ENCODE assay signal across 1 cellular context in the genomic region with DNA sequence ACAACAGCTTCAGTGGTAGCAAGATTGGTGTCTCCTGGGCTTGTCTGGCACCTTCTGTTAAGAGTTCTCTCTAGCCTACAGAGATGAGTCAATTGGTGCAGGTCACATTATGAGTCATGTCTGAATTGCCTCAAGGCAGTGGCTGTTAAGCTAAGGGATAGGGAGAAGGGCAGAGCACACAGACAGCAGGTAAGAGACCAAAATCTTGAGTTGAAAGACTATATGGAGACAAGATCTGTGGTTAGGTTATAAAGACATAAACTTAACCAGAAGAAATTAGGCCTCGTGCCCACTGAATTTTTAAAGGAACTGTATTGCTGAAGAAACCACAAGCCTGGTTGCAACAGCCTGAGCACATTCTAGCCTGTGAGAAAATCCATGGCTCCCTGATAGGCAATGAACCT.
A peak's percentile ranks its signal among the peaks of the same experiment; 100 is the strongest.
TF ChIP-seq lines count a peak whose summit lies in the region.

No MANE protein-coding gene starts in this region.

TF ChIP-seq in GM12878, 131 proteins besides CTCF, POLR2A, EP300 and RAD21 (continued from another document):
- TF ChIP-seq, protein P1, sequence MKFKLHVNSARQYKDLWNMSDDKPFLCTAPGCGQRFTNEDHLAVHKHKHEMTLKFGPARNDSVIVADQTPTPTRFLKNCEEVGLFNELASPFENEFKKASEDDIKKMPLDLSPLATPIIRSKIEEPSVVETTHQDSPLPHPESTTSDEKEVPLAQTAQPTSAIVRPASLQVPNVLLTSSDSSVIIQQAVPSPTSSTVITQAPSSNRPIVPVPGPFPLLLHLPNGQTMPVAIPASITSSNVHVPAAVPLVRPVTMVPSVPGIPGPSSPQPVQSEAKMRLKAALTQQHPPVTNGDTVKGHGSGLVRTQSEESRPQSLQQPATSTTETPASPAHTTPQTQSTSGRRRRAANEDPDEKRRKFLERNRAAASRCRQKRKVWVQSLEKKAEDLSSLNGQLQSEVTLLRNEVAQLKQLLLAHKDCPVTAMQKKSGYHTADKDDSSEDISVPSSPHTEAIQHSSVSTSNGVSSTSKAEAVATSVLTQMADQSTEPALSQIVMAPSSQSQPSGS (IDR thresholded peaks at IDR 0.05; ENCODE audit: low read length): peak; percentile 64
- TF ChIP-seq RAD51 (IDR thresholded peaks at IDR 0.05) (no peak), RB1 (IDR thresholded peaks at IDR 0.05; ENCODE audit: borderline replicate concordance) (no peak), ZNF207 (IDR thresholded peaks at IDR 0.05; ENCODE audit: borderline replicate concordance) (no peak), LARP7 (IDR thresholded peaks at IDR 0.05) (no peak), CHD1 (IDR thresholded peaks at IDR 0.05; ENCODE audit: low read depth, low read length) (no peak), FOXK2 (IDR thresholded peaks at IDR 0.05) (no peak), HDAC6 (IDR thresholded peaks at IDR 0.05; ENCODE audit: unreplicated experiment) (no peak), SP1 (IDR thresholded peaks at IDR 0.05; ENCODE audit: low read depth, low read length) (peak; percentile 15), NFIC (IDR thresholded peaks at IDR 0.05; ENCODE audit: low read depth, low read length) (peak; percentile 78)
- TF ChIP-seq, protein P2, sequence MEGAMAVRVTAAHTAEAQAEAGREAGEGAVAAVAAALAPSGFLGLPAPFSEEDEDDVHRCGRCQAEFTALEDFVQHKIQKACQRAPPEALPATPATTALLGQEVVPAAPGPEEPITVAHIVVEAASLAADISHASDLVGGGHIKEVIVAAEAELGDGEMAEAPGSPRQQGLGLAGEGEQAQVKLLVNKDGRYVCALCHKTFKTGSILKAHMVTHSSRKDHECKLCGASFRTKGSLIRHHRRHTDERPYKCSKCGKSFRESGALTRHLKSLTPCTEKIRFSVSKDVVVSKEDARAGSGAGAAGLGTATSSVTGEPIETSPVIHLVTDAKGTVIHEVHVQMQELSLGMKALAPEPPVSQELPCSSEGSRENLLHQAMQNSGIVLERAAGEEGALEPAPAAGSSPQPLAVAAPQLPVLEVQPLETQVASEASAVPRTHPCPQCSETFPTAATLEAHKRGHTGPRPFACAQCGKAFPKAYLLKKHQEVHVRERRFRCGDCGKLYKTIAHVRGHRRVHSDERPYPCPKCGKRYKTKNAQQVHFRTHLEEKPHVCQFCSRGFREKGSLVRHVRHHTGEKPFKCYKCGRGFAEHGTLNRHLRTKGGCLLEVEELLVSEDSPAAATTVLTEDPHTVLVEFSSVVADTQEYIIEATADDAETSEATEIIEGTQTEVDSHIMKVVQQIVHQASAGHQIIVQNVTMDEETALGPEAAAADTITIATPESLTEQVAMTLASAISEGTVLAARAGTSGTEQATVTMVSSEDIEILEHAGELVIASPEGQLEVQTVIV (IDR thresholded peaks at IDR 0.05; ENCODE audit: borderline replicate concordance, partially characterized antibody): no peak
- TF ChIP-seq, protein P3, sequence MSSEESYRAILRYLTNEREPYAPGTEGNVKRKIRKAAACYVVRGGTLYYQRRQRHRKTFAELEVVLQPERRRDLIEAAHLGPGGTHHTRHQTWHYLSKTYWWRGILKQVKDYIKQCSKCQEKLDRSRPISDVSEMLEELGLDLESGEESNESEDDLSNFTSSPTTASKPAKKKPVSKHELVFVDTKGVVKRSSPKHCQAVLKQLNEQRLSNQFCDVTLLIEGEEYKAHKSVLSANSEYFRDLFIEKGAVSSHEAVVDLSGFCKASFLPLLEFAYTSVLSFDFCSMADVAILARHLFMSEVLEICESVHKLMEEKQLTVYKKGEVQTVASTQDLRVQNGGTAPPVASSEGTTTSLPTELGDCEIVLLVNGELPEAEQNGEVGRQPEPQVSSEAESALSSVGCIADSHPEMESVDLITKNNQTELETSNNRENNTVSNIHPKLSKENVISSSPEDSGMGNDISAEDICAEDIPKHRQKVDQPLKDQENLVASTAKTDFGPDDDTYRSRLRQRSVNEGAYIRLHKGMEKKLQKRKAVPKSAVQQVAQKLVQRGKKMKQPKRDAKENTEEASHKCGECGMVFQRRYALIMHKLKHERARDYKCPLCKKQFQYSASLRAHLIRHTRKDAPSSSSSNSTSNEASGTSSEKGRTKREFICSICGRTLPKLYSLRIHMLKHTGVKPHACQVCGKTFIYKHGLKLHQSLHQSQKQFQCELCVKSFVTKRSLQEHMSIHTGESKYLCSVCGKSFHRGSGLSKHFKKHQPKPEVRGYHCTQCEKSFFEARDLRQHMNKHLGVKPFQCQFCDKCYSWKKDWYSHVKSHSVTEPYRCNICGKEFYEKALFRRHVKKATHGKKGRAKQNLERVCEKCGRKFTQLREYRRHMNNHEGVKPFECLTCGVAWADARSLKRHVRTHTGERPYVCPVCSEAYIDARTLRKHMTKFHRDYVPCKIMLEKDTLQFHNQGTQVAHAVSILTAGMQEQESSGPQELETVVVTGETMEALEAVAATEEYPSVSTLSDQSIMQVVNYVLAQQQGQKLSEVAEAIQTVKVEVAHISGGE (CRISPR knock-in tag; IDR thresholded peaks at IDR 0.05): no peak
- TF ChIP-seq, protein P4, sequence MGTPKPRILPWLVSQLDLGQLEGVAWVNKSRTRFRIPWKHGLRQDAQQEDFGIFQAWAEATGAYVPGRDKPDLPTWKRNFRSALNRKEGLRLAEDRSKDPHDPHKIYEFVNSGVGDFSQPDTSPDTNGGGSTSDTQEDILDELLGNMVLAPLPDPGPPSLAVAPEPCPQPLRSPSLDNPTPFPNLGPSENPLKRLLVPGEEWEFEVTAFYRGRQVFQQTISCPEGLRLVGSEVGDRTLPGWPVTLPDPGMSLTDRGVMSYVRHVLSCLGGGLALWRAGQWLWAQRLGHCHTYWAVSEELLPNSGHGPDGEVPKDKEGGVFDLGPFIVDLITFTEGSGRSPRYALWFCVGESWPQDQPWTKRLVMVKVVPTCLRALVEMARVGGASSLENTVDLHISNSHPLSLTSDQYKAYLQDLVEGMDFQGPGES (IDR thresholded peaks at IDR 0.05): no peak
- TF ChIP-seq, protein P5, sequence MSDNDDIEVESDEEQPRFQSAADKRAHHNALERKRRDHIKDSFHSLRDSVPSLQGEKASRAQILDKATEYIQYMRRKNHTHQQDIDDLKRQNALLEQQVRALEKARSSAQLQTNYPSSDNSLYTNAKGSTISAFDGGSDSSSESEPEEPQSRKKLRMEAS (IDR thresholded peaks at IDR 0.05; ENCODE audit: low read depth, low read length): no peak
